Comparison of ENCODE assay signal across 8 cellular contexts in the genomic region with DNA sequence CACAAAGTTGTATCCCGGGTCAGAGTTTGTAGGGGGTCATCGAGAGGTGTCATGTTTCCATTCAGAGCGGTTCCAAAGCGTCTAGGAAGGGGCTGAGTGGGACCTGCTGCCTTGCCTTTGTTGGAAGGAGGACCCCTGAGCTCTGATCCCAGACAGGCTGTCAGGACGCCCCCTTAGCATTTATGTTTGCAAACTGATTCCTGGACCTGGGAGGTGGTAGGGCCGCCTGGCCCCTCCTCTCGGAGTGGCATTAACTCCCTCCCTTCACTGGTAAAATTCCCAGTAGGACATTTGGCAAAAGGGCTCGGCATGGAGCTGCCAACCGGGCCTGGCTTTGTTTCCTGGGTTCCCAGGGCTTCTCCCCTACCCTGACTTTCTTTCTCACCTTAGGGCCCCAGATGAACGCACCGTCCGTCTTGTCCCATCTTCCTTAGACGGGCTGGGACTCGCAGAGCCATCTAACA. TPM values are rescaled to one million over a fixed set of nuclear protein-coding genes. Genes with fewer than 3 reads are reported as not detected.
A peak's percentile ranks its signal among the peaks of the same experiment; 100 is the strongest.
DNase-seq lines count a peak whose midpoint lies in the region; ATAC-seq and TF ChIP-seq lines count a peak whose summit lies in the region.

No MANE protein-coding gene starts in this region.

- H3K9ac ChIP-seq in skeletal muscle tissue (ENCODE audit: low read depth in 1 of 3, low read length in 3 of 3), result peak overlapping the region; percentile 48 to 91 (median 78)

- no peaks in the 10 kb centered on the region for H3K9me3 Mint-ChIP-seq in GM23338
- H3K9me3 Mint-ChIP-seq in WTC11, result no peaks in the 10 kb centered on the region

- H3K9me2 ChIP-seq in GM23338 (ENCODE audit: insufficient read depth), result no peaks in the 10 kb centered on the region

- CTCF ChIA-PET in WTC11 (lab: Charles Lee), result interaction anchor here (0.6 to 6.6 kb wide), 34 partner anchors 10 to 427 kb away, joined by 3 to 54 read pairs (median 8); a partner anchor contains a TSS

- H3K4me1 ChIP-seq in GM23338 (ENCODE audit: insufficient read depth) (peaks cover 55% of the 10 kb centered on the region), right atrium auricular region (peaks cover 0 to 59% of the 10 kb centered on the region in 2 donors), skeletal muscle tissue (ENCODE audit: control insufficient read depth in 3 of 3, insufficient read depth in 3 of 3, low read length in 3 of 3) (peaks cover 37 to 61% (median 60%) of the 10 kb centered on the region in 3 donors)

- peak overlapping the region; percentile 79 for H3K4me3 ChIP-seq in GM23338
- peak overlapping the region; percentile 80 to 90 for H3K4me3 ChIP-seq in right atrium auricular region
- peak overlapping the region; percentile 67 to 89 (median 78) for H3K4me3 ChIP-seq in skeletal muscle tissue (ENCODE audit: low read length in 3 of 3)

- no peak for DNase-seq in GM23338 (ENCODE audit: low spot score)
- no peak for DNase-seq in WTC11 (ENCODE audit: low spot score)
- no peak for DNase-seq in right atrium auricular region (ENCODE audit: low spot score)
- DNase-seq in GM10266 (ENCODE audit: extremely low spot score), result no peak
- DNase-seq in activated CD8-positive, alpha-beta memory T cell treated with anti-CD3 and anti-CD28 coated beads for 24 hours, result no peak
- no peak for DNase-seq in germinal center (ENCODE audit: low spot score)

- H3K27me3 Mint-ChIP-seq in GM23338 (ENCODE audit: insufficient read depth, low read depth, poor library complexity) (peaks cover 12% of the 10 kb centered on the region), WTC11 (ENCODE audit: low read depth) (no peaks in the 10 kb centered on the region)

- H3K4me3 Mint-ChIP-seq in GM23338, result peak overlapping the region; percentile 96
- peak overlapping the region; percentile 85 for H3K4me3 Mint-ChIP-seq in WTC11

- H3K27ac ChIP-seq in GM23338 (ENCODE audit: low read depth) (peak overlapping the region; percentile 100), right atrium auricular region (peak overlapping the region; percentile 98 to 100), skeletal muscle tissue (ENCODE audit: low read depth, low read length) (peak overlapping the region; percentile 97)

- H3K27ac Mint-ChIP-seq in GM23338 (peak overlapping the region; percentile 45), WTC11 (peak overlapping the region; percentile 87)

- ATAC-seq in GM23338 (peak; percentile 1), WTC11 (no peak), HG02642 (IDR thresholded peaks at IDR 0.05; ENCODE audit: poor library complexity, unreplicated experiment) (no peak)

- H3K36me3 Mint-ChIP-seq in GM23338 (ENCODE audit: low read depth), result no peaks in the 10 kb centered on the region; the same call in 2 of the 3 replicates
- no peaks in the 10 kb centered on the region for H3K36me3 Mint-ChIP-seq in WTC11

- H3K36me3 ChIP-seq in GM23338 (ENCODE audit: insufficient read depth) (no peaks in the 10 kb centered on the region), right atrium auricular region (no peaks in the 10 kb centered on the region), skeletal muscle tissue (ENCODE audit: control insufficient read depth in 3 of 3, insufficient read depth in 3 of 3, low read length in 3 of 3) (no peaks in the 10 kb centered on the region)

- H2AFZ ChIP-seq in GM23338, result peak overlapping the region; percentile 85

- H3K4me1 Mint-ChIP-seq in GM23338 (peaks cover 53% of the 10 kb centered on the region), WTC11 (peaks cover 50% of the 10 kb centered on the region)

- H3K27me3 ChIP-seq in GM23338 (ENCODE audit: insufficient read depth), result no peaks in the 10 kb centered on the region
- H3K27me3 ChIP-seq in right atrium auricular region, result no peaks in the 10 kb centered on the region
- H3K27me3 ChIP-seq in skeletal muscle tissue (ENCODE audit: control insufficient read depth in 3 of 3, insufficient read depth in 3 of 3, low read length in 3 of 3), result no peaks in the 10 kb centered on the region

- peaks cover 28% of the 10 kb centered on the region for H3F3A ChIP-seq in GM23338 (replicated peaks; ENCODE audit: low read depth)

- POLR2A ChIA-PET in WTC11 (lab: Charles Lee), result interaction anchor here (0.6 to 5.8 kb wide), 14 partner anchors 12 to 883 kb away, joined by 3 to 58 read pairs (median 6); a partner anchor contains a TSS

- no peaks in the 10 kb centered on the region for H3K9me3 ChIP-seq in right atrium auricular region
- H3K9me3 ChIP-seq in skeletal muscle tissue (ENCODE audit: control insufficient read depth in 3 of 3, low read length in 3 of 3), result no peaks in the 10 kb centered on the region

- H3K4me2 ChIP-seq in GM23338, result peak overlapping the region; percentile 94

- H3K79me2 ChIP-seq in GM23338 (replicated peaks; ENCODE audit: insufficient read depth), result peaks cover 65% of the 10 kb centered on the region

- TF ChIP-seq CTCF in GM23338 (conservative IDR thresholded peaks at IDR 0.05; ENCODE audit: low read depth in 2 of 2) (no peak), WTC11 (IDR thresholded peaks at IDR 0.05) (no peak), right atrium auricular region (IDR thresholded peaks at IDR 0.05) (no peak), GM10266 (IDR thresholded peaks at IDR 0.05; ENCODE audit: control insufficient read depth, insufficient read depth, low read depth, missing control alignments) (no peak)

- peaks cover 11% of the 10 kb centered on the region for H4K20me1 ChIP-seq in GM23338 (replicated peaks; ENCODE audit: insufficient read depth)

TF ChIP-seq in GM23338, 12 proteins besides CTCF, POLR2A, EP300 and RAD21 (continues in another document):
- TF ChIP-seq, protein P1, sequence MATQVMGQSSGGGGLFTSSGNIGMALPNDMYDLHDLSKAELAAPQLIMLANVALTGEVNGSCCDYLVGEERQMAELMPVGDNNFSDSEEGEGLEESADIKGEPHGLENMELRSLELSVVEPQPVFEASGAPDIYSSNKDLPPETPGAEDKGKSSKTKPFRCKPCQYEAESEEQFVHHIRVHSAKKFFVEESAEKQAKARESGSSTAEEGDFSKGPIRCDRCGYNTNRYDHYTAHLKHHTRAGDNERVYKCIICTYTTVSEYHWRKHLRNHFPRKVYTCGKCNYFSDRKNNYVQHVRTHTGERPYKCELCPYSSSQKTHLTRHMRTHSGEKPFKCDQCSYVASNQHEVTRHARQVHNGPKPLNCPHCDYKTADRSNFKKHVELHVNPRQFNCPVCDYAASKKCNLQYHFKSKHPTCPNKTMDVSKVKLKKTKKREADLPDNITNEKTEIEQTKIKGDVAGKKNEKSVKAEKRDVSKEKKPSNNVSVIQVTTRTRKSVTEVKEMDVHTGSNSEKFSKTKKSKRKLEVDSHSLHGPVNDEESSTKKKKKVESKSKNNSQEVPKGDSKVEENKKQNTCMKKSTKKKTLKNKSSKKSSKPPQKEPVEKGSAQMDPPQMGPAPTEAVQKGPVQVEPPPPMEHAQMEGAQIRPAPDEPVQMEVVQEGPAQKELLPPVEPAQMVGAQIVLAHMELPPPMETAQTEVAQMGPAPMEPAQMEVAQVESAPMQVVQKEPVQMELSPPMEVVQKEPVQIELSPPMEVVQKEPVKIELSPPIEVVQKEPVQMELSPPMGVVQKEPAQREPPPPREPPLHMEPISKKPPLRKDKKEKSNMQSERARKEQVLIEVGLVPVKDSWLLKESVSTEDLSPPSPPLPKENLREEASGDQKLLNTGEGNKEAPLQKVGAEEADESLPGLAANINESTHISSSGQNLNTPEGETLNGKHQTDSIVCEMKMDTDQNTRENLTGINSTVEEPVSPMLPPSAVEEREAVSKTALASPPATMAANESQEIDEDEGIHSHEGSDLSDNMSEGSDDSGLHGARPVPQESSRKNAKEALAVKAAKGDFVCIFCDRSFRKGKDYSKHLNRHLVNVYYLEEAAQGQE (IDR thresholded peaks at IDR 0.05; ENCODE audit: unreplicated experiment), result no peak
- no peak for TF ChIP-seq STAT1 (IDR thresholded peaks at IDR 0.05; ENCODE audit: unreplicated experiment)
- no peak for TF ChIP-seq ZNF331 (CRISPR knock-in tag; IDR thresholded peaks at IDR 0.05; ENCODE audit: low read depth)
- TF ChIP-seq NANOG (IDR thresholded peaks at IDR 0.05; ENCODE audit: borderline replicate concordance), result no peak

TF ChIP-seq in WTC11, 78 proteins besides CTCF, POLR2A, EP300 and RAD21 (continues in another document):
- TF ChIP-seq FOXK1 (CRISPR knock-in tag; IDR thresholded peaks at IDR 0.05) (no peak), TCF7 (CRISPR knock-in tag; IDR thresholded peaks at IDR 0.05; ENCODE audit: low read depth) (no peak)
- TF ChIP-seq, protein P2, sequence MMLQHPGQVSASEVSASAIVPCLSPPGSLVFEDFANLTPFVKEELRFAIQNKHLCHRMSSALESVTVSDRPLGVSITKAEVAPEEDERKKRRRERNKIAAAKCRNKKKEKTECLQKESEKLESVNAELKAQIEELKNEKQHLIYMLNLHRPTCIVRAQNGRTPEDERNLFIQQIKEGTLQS (CRISPR knock-in tag; conservative IDR thresholded peaks at IDR 0.05), result no peak
- TF ChIP-seq, protein P3, sequence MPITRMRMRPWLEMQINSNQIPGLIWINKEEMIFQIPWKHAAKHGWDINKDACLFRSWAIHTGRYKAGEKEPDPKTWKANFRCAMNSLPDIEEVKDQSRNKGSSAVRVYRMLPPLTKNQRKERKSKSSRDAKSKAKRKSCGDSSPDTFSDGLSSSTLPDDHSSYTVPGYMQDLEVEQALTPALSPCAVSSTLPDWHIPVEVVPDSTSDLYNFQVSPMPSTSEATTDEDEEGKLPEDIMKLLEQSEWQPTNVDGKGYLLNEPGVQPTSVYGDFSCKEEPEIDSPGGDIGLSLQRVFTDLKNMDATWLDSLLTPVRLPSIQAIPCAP (CRISPR knock-in tag; IDR thresholded peaks at IDR 0.05), result no peak

RNA-seq across cellular contexts. Expression of a gene that starts 2.5 kb away (rescaled TPM):
- total RNA-seq in GM23338 (2014; rRNA removed; shearing (Covaris generic)), result 31.9 and 40.8 TPM in 2 replicates
- 15.9 and 16.2 TPM in 2 replicates for polyA plus RNA-seq in GM23338 (2016; fragmentation: Nextera tagmentation; extraction: Ambion mirVana)
- total RNA-seq in WTC11 (2021), result 39.4 to 46.2 TPM (median 40.8 TPM) in 3 replicates
- 10 to 100 TPM; 37.5 to 47.6 TPM for total RNA-seq in right atrium auricular region
- total RNA-seq in skeletal muscle tissue, result 1.6 TPM

Comparison
In these comparisons a context has a peak if more than half of its experiments do, and no peak if none do; other contexts are left out.
1. RNA of a gene that starts 2.5 kb away (total RNA-seq): 37.5 to 47.6 TPM in right atrium auricular region, 31.9 to 40.8 TPM in GM23338 and 39.4 to 46.2 TPM in WTC11; 1.6 TPM in skeletal muscle tissue (single experiment); every median in the first group is over 10 times any median in the second.
2. Peak in every context shown above with its lines, with median percentiles within 50 percentile points of each other: H3K27ac ChIP-seq and H3K4me3 ChIP-seq.